1 cellular context compared by ENCODE assay signal in the genomic region with DNA sequence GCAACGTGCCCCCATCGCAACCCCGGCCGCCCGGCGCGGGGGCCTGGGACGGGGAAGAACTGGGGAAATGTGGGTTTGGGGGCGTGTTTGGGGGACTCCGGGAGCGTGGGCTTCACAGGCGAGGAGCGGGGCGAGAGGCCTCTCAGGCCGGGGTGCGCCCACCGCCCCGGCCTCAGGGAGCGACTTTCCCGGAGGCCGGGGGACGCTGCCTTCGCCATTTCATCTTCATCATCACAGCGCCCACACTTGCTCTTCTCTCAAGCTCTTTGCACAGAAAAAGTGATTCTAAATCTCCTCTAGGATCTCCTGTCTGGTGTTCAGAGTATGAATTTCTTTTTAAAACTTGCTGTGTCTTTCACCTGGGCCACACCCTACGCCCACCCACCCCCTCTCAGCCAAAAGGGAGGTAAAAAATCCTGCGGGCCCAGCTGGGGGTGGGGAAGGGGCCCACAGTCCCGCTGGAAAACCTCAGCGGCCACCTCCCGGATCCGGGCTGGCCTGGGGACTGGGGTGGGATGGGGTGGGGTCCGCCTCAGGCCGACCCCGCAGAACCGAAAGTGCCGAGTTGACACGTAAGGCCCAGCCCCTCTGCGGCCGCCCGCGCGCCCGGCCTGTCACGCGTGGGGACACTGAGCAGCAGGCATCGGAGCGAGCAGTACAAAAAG.
TF ChIP-seq lines count a peak whose summit lies in the region.

No MANE protein-coding gene starts in this region.

TF ChIP-seq in H1, 55 proteins besides CTCF, POLR2A, EP300 and RAD21:
- TF ChIP-seq CBX8 (IDR thresholded peaks at IDR 0.05; ENCODE audit: borderline replicate concordance, low read depth, low read length) (no peak), TEAD4 (IDR thresholded peaks at IDR 0.05; ENCODE audit: low read depth, low read length) (no peak), SP1 (IDR thresholded peaks at IDR 0.05; ENCODE audit: low read depth, low read length) (no peak), TAF7 (optimal IDR thresholded peaks at IDR 0.05; ENCODE audit: borderline replicate concordance, low read depth, low read length) (peak; percentile 34), HDAC2 (IDR thresholded peaks at IDR 0.05; ENCODE audit: borderline replicate concordance in 1 of 2, low read depth in 2 of 2, low read length in 2 of 2) (0 out of 4 replicates have a peak, but pooled peaks have one; percentile 4 to 37), POLR2AphosphoS5 (IDR thresholded peaks at IDR 0.05; ENCODE audit: low read depth, low read length) (no peak), CHD1 (IDR thresholded peaks at IDR 0.05; ENCODE audit: low read depth, low read length) (no peak), BACH1 (IDR thresholded peaks at IDR 0.05; ENCODE audit: low read length) (peak; percentile 38; the same call in 1 of the 2 replicates), RBBP5 (IDR thresholded peaks at IDR 0.05; ENCODE audit: borderline replicate concordance, low read depth, low read length) (no peak), GTF2F1 (IDR thresholded peaks at IDR 0.05; ENCODE audit: borderline replicate concordance, low read depth, low read length) (no peak), SIN3A (conservative IDR thresholded peaks at IDR 0.05 in 1 of 2, IDR thresholded peaks at IDR 0.05 in 1 of 2; ENCODE audit: low read depth in 1 of 2, low read length in 2 of 2) (no peak), PHF8 (conservative IDR thresholded peaks at IDR 0.05; ENCODE audit: low read depth, low read length) (no peak), RNF2 (IDR thresholded peaks at IDR 0.05; ENCODE audit: borderline replicate concordance, low read depth, low read length, missing control alignments, poor library complexity, severe bottlenecking) (no peak), JUN (IDR thresholded peaks at IDR 0.05; ENCODE audit: low read depth, low read length) (no peak), TBP (IDR thresholded peaks at IDR 0.05; ENCODE audit: low read depth, low read length) (no peak)
- TF ChIP-seq, protein P1, sequence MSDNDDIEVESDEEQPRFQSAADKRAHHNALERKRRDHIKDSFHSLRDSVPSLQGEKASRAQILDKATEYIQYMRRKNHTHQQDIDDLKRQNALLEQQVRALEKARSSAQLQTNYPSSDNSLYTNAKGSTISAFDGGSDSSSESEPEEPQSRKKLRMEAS (IDR thresholded peaks at IDR 0.05), result peak; percentile 20; the same call in 1 of the 2 replicates
- TF ChIP-seq, protein P2, sequence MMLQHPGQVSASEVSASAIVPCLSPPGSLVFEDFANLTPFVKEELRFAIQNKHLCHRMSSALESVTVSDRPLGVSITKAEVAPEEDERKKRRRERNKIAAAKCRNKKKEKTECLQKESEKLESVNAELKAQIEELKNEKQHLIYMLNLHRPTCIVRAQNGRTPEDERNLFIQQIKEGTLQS (IDR thresholded peaks at IDR 0.05; ENCODE audit: insufficient read depth, low read depth, low read length), result no peak
- TF ChIP-seq, protein P3, sequence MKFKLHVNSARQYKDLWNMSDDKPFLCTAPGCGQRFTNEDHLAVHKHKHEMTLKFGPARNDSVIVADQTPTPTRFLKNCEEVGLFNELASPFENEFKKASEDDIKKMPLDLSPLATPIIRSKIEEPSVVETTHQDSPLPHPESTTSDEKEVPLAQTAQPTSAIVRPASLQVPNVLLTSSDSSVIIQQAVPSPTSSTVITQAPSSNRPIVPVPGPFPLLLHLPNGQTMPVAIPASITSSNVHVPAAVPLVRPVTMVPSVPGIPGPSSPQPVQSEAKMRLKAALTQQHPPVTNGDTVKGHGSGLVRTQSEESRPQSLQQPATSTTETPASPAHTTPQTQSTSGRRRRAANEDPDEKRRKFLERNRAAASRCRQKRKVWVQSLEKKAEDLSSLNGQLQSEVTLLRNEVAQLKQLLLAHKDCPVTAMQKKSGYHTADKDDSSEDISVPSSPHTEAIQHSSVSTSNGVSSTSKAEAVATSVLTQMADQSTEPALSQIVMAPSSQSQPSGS (IDR thresholded peaks at IDR 0.05; ENCODE audit: low read length), result no peak
- TF ChIP-seq, protein P4, sequence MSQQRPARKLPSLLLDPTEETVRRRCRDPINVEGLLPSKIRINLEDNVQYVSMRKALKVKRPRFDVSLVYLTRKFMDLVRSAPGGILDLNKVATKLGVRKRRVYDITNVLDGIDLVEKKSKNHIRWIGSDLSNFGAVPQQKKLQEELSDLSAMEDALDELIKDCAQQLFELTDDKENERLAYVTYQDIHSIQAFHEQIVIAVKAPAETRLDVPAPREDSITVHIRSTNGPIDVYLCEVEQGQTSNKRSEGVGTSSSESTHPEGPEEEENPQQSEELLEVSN (IDR thresholded peaks at IDR 0.05), result no peak
